ENCODE assay signal across 18 cellular contexts in genomic region chr2:172664766-172665165, GRCh38.
DNase-seq lines count a peak whose midpoint lies in the region; ATAC-seq and TF ChIP-seq lines count a peak whose summit lies in the region.
"Had no signal": no experiment of that assay in that cellular context is flagged by ENCODE, and none has a peak within 500 bp of the region (broad histone marks: within the 10 kb centered on the region; RNA-seq: fewer than 3 reads in every experiment).

No MANE protein-coding gene starts in this region.

- no peak for TF ChIP-seq CTCF in AG09309 (IDR thresholded peaks at IDR 0.05; ENCODE audit: control insufficient read depth, insufficient read depth, low read depth, low read length, missing control alignments)

- peaks cover 24 to 30% of the 10 kb centered on the region in 2 donors for H3K27me3 Mint-ChIP-seq in effector memory CD8-positive, alpha-beta T cell
- H3K27me3 Mint-ChIP-seq in activated T-helper 2 cell treated with anti-CD3 and anti-CD28 coated beads, Interferon-gamma antibody, Interleukin-2, Interleukin-4, amounts not matched to agents 10 μg/mL and 5 μg/mL and 100 μg/mL, durations not matched to agents 14 hours and 24 hours and 36 hours (ENCODE audit: low read depth), result no peaks in the 10 kb centered on the region

- intact Hi-C loops in left ventricle myocardium superior (cut with micrococcal nuclease), result no loop called here
- intact Hi-C loops in activated T-helper 2 cell treated with anti-CD3 and anti-CD28 coated beads, Interferon-gamma antibody, Interleukin-2, Interleukin-4, amounts not matched to agents 10 μg/mL and 5 μg/mL and 100 μg/mL, durations not matched to agents 14 hours and 24 hours and 36 hours (cut with micrococcal nuclease), result no loop called here

- no peak overlapping the region for H3K4me3 Mint-ChIP-seq in effector memory CD8-positive, alpha-beta T cell
- H3K4me3 Mint-ChIP-seq in activated T-helper 2 cell treated with anti-CD3 and anti-CD28 coated beads, Interferon-gamma antibody, Interleukin-2, Interleukin-4, amounts not matched to agents 10 μg/mL and 5 μg/mL and 100 μg/mL, durations not matched to agents 14 hours and 24 hours and 36 hours (ENCODE audit: low read depth), result no peak overlapping the region
- H3K4me3 Mint-ChIP-seq: B cell; CD4-positive, CD25-positive, alpha-beta regulatory T cell; CD8-positive, alpha-beta T cell had no signal

- H3K36me3 Mint-ChIP-seq in effector memory CD8-positive, alpha-beta T cell (ENCODE audit: insufficient read depth), result peaks cover 4% of the 10 kb centered on the region
- no peaks in the 10 kb centered on the region for H3K36me3 Mint-ChIP-seq in activated T-helper 2 cell treated with anti-CD3 and anti-CD28 coated beads, Interferon-gamma antibody, Interleukin-2, Interleukin-4, amounts not matched to agents 10 μg/mL and 5 μg/mL and 100 μg/mL, durations not matched to agents 14 hours and 24 hours and 36 hours (ENCODE audit: low read depth)

- peaks cover 1 to 2% of the 10 kb centered on the region in 2 donors for H3K9me3 Mint-ChIP-seq in effector memory CD8-positive, alpha-beta T cell
- H3K9me3 Mint-ChIP-seq in activated T-helper 2 cell treated with anti-CD3 and anti-CD28 coated beads, Interferon-gamma antibody, Interleukin-2, Interleukin-4, amounts not matched to agents 10 μg/mL and 5 μg/mL and 100 μg/mL, durations not matched to agents 14 hours and 24 hours and 36 hours, result peaks cover 2% of the 10 kb centered on the region

- no peaks in the 10 kb centered on the region for H3K36me3 ChIP-seq in adipocyte (ENCODE audit: control insufficient read depth, insufficient read depth, low read length, severe bottlenecking)
- H3K36me3 ChIP-seq: BLaER1, HAP-1 had no signal

- H3K27ac Mint-ChIP-seq in effector memory CD8-positive, alpha-beta T cell, result no peak overlapping the region
- no peak overlapping the region for H3K27ac Mint-ChIP-seq in activated T-helper 2 cell treated with anti-CD3 and anti-CD28 coated beads, Interferon-gamma antibody, Interleukin-2, Interleukin-4, amounts not matched to agents 10 μg/mL and 5 μg/mL and 100 μg/mL, durations not matched to agents 14 hours and 24 hours and 36 hours
- H3K27ac Mint-ChIP-seq: B cell; CD4-positive, CD25-positive, alpha-beta regulatory T cell; CD8-positive, alpha-beta T cell had no signal

- ATAC-seq in effector memory CD8-positive, alpha-beta T cell (replicated peaks), result no peak
- ATAC-seq in left ventricle myocardium superior, result no peak
- ATAC-seq: CD8-positive, alpha-beta T cell had no signal

- no peak overlapping the region for H3K9ac ChIP-seq in adipocyte (ENCODE audit: low read length)
- H3K9ac ChIP-seq: BLaER1 had no signal

- no peaks in the 10 kb centered on the region for H3K27me3 ChIP-seq in adipocyte (replicated peaks; ENCODE audit: control insufficient read depth, insufficient read depth, low read length)
- H3K27me3 ChIP-seq: BLaER1 had no signal

- H3K4me3 ChIP-seq in AG09309 (ENCODE audit: control insufficient read depth, low read depth, low read length), result no peak overlapping the region
- no peak overlapping the region for H3K4me3 ChIP-seq in adipocyte (ENCODE audit: low read length)
- H3K4me3 ChIP-seq: BLaER1, HAP-1 had no signal

- DNase-seq in AG09309 (ENCODE audit: low read depth) (peak; percentile 28), GM03348 (ENCODE audit: low spot score) (peak; percentile 25), adipocyte (ENCODE audit: low read depth) (peak; percentile 35), fibroblast of peridontal ligament (ENCODE audit: extremely low read depth) (peak; percentile 67), NCI-H2196 treated with DMSO at 0.1 percent for 48 hours (lab: John Stamatoyannopoulos, UW; ENCODE audit: unreplicated experiment) (no peak), left ventricle myocardium superior (no peak)
- DNase-seq in effector memory CD8-positive, alpha-beta T cell, result no peak
- no peak for DNase-seq in activated T-helper 2 cell treated with anti-CD3 and anti-CD28 coated beads, Interferon-gamma antibody, Interleukin-2, Interleukin-4, amounts not matched to agents 10 μg/mL and 5 μg/mL and 100 μg/mL, durations not matched to agents 14 hours and 24 hours and 36 hours (ENCODE audit: low spot score)
- DNase-seq: Caco-2; CD4-positive, CD25-positive, alpha-beta regulatory T cell; CD8-positive, alpha-beta T cell; DMS79; EL; GDM1; GOT3 had no signal

- H3K9me3 ChIP-seq in adipocyte (ENCODE audit: control insufficient read depth, low read length), result peaks cover 3% of the 10 kb centered on the region

- peaks cover 11% of the 10 kb centered on the region for H3K4me1 ChIP-seq in adipocyte (ENCODE audit: control insufficient read depth, insufficient read depth, low read length)
- H3K4me1 ChIP-seq: BLaER1, Caco-2, HAP-1 had no signal

- H3K4me1 Mint-ChIP-seq in effector memory CD8-positive, alpha-beta T cell (ENCODE audit: low read depth in 2 of 2), result no peaks in the 10 kb centered on the region
- H3K4me1 Mint-ChIP-seq in activated T-helper 2 cell treated with anti-CD3 and anti-CD28 coated beads, Interferon-gamma antibody, Interleukin-2, Interleukin-4, amounts not matched to agents 10 μg/mL and 5 μg/mL and 100 μg/mL, durations not matched to agents 14 hours and 24 hours and 36 hours (ENCODE audit: low read depth), result no peaks in the 10 kb centered on the region
- H3K4me1 Mint-ChIP-seq: B cell; CD4-positive, CD25-positive, alpha-beta regulatory T cell had no signal

Comparison
In these comparisons a context has a peak if more than half of its experiments do, and no peak if none do; other contexts are left out.
1. DNase-seq: peak in AG09309 (single experiment), GM03348 (single experiment), adipocyte (single experiment) and fibroblast of peridontal ligament (single experiment); none in effector memory CD8-positive, alpha-beta T cell (0 of 3), NCI-H2196 treated with DMSO at 0.1 percent for 48 hours (single experiment), left ventricle myocardium superior (single experiment) and activated T-helper 2 cell treated with anti-CD3 and anti-CD28 coated beads, Interferon-gamma antibody, Interleukin-2, Interleukin-4, amounts not matched to agents 10 μg/mL and 5 μg/mL and 100 μg/mL, durations not matched to agents 14 hours and 24 hours and 36 hours (single experiment).